1 cellular context compared by ENCODE assay signal in the genomic region with DNA sequence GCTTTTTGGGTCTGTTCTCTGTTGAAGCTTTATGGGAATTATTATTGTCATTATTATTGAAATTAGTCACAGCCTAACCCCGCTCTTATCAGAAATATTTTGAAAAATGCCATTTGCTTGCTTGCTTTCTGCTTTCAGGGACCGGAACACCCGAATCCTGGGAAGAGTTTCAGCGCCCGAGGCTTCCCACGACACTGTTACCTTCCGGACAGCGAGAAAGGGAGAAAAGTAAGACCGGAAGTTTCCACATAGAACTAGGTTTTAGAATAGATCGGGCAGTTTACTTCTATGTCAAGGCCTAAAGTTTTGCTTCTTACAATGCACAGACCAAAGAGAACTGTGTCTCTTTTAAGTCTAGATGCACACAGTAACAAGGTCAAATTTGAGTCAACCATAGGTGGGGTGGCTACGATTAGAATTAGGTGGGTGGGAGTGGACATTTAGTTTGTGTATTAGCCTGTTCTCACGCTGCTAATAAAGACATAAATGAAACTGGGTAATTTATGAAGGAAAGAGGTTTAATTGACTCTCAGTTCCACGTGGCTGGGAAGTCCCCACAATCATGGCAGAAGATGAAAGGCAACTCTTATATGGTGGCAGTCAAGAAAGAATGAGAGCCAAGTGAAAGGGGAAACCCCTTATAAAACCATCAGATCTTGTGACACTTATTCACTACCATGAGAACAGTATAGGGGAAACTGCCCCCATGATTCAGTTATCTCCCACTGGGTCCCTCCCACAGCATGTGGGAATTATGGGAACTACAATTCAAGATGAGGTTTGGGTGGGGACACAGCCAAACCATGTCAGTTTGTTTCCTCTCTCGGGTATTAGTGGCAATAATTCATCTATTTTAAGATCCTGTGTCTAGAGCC.
TF ChIP-seq lines count a peak whose summit lies in the region.

No MANE protein-coding gene starts in this region.

TF ChIP-seq in GM12878, 131 proteins besides CTCF, POLR2A, EP300 and RAD21 (continued from another document and continues in another):
- TF ChIP-seq, protein P1, sequence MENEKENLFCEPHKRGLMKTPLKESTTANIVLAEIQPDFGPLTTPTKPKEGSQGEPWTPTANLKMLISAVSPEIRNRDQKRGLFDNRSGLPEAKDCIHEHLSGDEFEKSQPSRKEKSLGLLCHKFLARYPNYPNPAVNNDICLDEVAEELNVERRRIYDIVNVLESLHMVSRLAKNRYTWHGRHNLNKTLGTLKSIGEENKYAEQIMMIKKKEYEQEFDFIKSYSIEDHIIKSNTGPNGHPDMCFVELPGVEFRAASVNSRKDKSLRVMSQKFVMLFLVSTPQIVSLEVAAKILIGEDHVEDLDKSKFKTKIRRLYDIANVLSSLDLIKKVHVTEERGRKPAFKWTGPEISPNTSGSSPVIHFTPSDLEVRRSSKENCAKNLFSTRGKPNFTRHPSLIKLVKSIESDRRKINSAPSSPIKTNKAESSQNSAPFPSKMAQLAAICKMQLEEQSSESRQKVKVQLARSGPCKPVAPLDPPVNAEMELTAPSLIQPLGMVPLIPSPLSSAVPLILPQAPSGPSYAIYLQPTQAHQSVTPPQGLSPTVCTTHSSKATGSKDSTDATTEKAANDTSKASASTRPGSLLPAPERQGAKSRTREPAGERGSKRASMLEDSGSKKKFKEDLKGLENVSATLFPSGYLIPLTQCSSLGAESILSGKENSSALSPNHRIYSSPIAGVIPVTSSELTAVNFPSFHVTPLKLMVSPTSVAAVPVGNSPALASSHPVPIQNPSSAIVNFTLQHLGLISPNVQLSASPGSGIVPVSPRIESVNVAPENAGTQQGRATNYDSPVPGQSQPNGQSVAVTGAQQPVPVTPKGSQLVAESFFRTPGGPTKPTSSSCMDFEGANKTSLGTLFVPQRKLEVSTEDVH (IDR thresholded peaks at IDR 0.05; ENCODE audit: low read depth, partially characterized antibody), result no peak
- no peak for TF ChIP-seq SREBF1 (IDR thresholded peaks at IDR 0.05; ENCODE audit: low read length)
- TF ChIP-seq BHLHE40 (IDR thresholded peaks at IDR 0.05; ENCODE audit: borderline replicate concordance in 1 of 2, low read depth in 2 of 2, low read length in 1 of 2), result peak; percentile 60 to 75; a peak in 2 of 4 replicates
- TF ChIP-seq WRNIP1 (IDR thresholded peaks at IDR 0.05; ENCODE audit: borderline replicate concordance, low read depth, low read length), result no peak
- TF ChIP-seq, protein P2, sequence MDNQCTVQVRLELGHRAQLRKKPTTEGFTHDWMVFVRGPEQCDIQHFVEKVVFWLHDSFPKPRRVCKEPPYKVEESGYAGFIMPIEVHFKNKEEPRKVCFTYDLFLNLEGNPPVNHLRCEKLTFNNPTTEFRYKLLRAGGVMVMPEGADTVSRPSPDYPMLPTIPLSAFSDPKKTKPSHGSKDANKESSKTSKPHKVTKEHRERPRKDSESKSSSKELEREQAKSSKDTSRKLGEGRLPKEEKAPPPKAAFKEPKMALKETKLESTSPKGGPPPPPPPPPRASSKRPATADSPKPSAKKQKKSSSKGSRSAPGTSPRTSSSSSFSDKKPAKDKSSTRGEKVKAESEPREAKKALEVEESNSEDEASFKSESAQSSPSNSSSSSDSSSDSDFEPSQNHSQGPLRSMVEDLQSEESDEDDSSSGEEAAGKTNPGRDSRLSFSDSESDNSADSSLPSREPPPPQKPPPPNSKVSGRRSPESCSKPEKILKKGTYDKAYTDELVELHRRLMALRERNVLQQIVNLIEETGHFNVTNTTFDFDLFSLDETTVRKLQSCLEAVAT (IDR thresholded peaks at IDR 0.05), result peak; percentile 10; the same call in 1 of the 2 replicates
- TF ChIP-seq MTA2 (IDR thresholded peaks at IDR 0.05; ENCODE audit: low read depth), result peak; percentile 99
- TF ChIP-seq POLR2AphosphoS5 (IDR thresholded peaks at IDR 0.05; ENCODE audit: low read length), result peak; percentile 72; the same call in 1 of the 2 replicates
- TF ChIP-seq EGR1 (IDR thresholded peaks at IDR 0.05; ENCODE audit: borderline replicate concordance in 1 of 2, low read depth in 2 of 2, low read length in 2 of 2), result no peak
- TF ChIP-seq BMI1 (IDR thresholded peaks at IDR 0.05; ENCODE audit: borderline replicate concordance), result peak; percentile 80; the same call in 1 of the 2 replicates
- peak; percentile 77 for TF ChIP-seq BACH1 (IDR thresholded peaks at IDR 0.05; ENCODE audit: borderline replicate concordance)
- TF ChIP-seq RB1 (IDR thresholded peaks at IDR 0.05; ENCODE audit: borderline replicate concordance), result peak; percentile 80; the same call in 1 of the 2 replicates
- TF ChIP-seq, protein P3, sequence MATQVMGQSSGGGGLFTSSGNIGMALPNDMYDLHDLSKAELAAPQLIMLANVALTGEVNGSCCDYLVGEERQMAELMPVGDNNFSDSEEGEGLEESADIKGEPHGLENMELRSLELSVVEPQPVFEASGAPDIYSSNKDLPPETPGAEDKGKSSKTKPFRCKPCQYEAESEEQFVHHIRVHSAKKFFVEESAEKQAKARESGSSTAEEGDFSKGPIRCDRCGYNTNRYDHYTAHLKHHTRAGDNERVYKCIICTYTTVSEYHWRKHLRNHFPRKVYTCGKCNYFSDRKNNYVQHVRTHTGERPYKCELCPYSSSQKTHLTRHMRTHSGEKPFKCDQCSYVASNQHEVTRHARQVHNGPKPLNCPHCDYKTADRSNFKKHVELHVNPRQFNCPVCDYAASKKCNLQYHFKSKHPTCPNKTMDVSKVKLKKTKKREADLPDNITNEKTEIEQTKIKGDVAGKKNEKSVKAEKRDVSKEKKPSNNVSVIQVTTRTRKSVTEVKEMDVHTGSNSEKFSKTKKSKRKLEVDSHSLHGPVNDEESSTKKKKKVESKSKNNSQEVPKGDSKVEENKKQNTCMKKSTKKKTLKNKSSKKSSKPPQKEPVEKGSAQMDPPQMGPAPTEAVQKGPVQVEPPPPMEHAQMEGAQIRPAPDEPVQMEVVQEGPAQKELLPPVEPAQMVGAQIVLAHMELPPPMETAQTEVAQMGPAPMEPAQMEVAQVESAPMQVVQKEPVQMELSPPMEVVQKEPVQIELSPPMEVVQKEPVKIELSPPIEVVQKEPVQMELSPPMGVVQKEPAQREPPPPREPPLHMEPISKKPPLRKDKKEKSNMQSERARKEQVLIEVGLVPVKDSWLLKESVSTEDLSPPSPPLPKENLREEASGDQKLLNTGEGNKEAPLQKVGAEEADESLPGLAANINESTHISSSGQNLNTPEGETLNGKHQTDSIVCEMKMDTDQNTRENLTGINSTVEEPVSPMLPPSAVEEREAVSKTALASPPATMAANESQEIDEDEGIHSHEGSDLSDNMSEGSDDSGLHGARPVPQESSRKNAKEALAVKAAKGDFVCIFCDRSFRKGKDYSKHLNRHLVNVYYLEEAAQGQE (IDR thresholded peaks at IDR 0.05; ENCODE audit: low read depth, low read length), result no peak
- TF ChIP-seq ZBED1 (IDR thresholded peaks at IDR 0.05; ENCODE audit: borderline replicate concordance), result peak; percentile 45; the same call in 1 of the 2 replicates
- TF ChIP-seq CHD1 (IDR thresholded peaks at IDR 0.05; ENCODE audit: low read depth, low read length), result no peak
- TF ChIP-seq SMAD1 (IDR thresholded peaks at IDR 0.05; ENCODE audit: low read depth, partially characterized antibody), result peak; percentile 98
- TF ChIP-seq, protein P4, sequence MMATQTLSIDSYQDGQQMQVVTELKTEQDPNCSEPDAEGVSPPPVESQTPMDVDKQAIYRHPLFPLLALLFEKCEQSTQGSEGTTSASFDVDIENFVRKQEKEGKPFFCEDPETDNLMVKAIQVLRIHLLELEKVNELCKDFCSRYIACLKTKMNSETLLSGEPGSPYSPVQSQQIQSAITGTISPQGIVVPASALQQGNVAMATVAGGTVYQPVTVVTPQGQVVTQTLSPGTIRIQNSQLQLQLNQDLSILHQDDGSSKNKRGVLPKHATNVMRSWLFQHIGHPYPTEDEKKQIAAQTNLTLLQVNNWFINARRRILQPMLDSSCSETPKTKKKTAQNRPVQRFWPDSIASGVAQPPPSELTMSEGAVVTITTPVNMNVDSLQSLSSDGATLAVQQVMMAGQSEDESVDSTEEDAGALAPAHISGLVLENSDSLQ (IDR thresholded peaks at IDR 0.05), result peak; percentile 83
- TF ChIP-seq YBX1 (IDR thresholded peaks at IDR 0.05), result peak; percentile 94; the same call in 1 of the 2 replicates
- TF ChIP-seq RELA (IDR thresholded peaks at IDR 0.05; ENCODE audit: borderline replicate concordance, partially characterized antibody), result peak; percentile 98
- no peak for TF ChIP-seq MYC (IDR thresholded peaks at IDR 0.05; ENCODE audit: insufficient read depth, insufficient read length, insufficient replicate concordance, low read length, severe bottlenecking)
- TF ChIP-seq CBX3 (IDR thresholded peaks at IDR 0.05; ENCODE audit: borderline replicate concordance, low read depth), result no peak
- TF ChIP-seq, protein P5, sequence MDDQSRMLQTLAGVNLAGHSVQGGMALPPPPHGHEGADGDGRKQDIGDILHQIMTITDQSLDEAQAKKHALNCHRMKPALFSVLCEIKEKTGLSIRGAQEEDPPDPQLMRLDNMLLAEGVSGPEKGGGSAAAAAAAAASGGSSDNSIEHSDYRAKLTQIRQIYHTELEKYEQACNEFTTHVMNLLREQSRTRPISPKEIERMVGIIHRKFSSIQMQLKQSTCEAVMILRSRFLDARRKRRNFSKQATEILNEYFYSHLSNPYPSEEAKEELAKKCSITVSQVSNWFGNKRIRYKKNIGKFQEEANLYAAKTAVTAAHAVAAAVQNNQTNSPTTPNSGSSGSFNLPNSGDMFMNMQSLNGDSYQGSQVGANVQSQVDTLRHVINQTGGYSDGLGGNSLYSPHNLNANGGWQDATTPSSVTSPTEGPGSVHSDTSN (IDR thresholded peaks at IDR 0.05; ENCODE audit: insufficient replicate concordance, low read depth, low read length), result peak; percentile 32
- TF ChIP-seq TARDBP (IDR thresholded peaks at IDR 0.05; ENCODE audit: borderline replicate concordance), result 0 out of 2 replicates have a peak, but pooled peaks have one; percentile 50
- TF ChIP-seq ZNF274 (IDR thresholded peaks at IDR 0.05; ENCODE audit: insufficient read depth, insufficient read length), result no peak
- TF ChIP-seq GABPA (IDR thresholded peaks at IDR 0.05; ENCODE audit: low read depth), result peak; percentile 54; the same call in 1 of the 2 replicates
- TF ChIP-seq SUZ12 (IDR thresholded peaks at IDR 0.05; ENCODE audit: unreplicated experiment), result no peak
- TF ChIP-seq SMARCA5 (IDR thresholded peaks at IDR 0.05), result no peak
- peak; percentile 91 for TF ChIP-seq EED (IDR thresholded peaks at IDR 0.05; ENCODE audit: low read depth)
- TF ChIP-seq FOXM1 (IDR thresholded peaks at IDR 0.05; ENCODE audit: low read depth, low read length), result peak; percentile 94
- TF ChIP-seq FOXK2 (IDR thresholded peaks at IDR 0.05), result no peak
- no peak for TF ChIP-seq SREBF2 (IDR thresholded peaks at IDR 0.05; ENCODE audit: low read length)
- peak; percentile 52; the same call in 1 of the 2 replicates for TF ChIP-seq CREM (IDR thresholded peaks at IDR 0.05; ENCODE audit: low read depth)
- no peak for TF ChIP-seq SIX5 (IDR thresholded peaks at IDR 0.05; ENCODE audit: low read depth, low read length, severe bottlenecking)
- TF ChIP-seq PAX8 (IDR thresholded peaks at IDR 0.05), result no peak
- TF ChIP-seq SMAD5 (IDR thresholded peaks at IDR 0.05; ENCODE audit: low read depth), result no peak
- no peak; the same call in 1 of the 2 replicates for TF ChIP-seq ESRRA (IDR thresholded peaks at IDR 0.05; ENCODE audit: low read length)
- TF ChIP-seq MXI1 (IDR thresholded peaks at IDR 0.05; ENCODE audit: low read depth, low read length), result peak; percentile 47; the same call in 1 of the 2 replicates
- TF ChIP-seq, protein P6, sequence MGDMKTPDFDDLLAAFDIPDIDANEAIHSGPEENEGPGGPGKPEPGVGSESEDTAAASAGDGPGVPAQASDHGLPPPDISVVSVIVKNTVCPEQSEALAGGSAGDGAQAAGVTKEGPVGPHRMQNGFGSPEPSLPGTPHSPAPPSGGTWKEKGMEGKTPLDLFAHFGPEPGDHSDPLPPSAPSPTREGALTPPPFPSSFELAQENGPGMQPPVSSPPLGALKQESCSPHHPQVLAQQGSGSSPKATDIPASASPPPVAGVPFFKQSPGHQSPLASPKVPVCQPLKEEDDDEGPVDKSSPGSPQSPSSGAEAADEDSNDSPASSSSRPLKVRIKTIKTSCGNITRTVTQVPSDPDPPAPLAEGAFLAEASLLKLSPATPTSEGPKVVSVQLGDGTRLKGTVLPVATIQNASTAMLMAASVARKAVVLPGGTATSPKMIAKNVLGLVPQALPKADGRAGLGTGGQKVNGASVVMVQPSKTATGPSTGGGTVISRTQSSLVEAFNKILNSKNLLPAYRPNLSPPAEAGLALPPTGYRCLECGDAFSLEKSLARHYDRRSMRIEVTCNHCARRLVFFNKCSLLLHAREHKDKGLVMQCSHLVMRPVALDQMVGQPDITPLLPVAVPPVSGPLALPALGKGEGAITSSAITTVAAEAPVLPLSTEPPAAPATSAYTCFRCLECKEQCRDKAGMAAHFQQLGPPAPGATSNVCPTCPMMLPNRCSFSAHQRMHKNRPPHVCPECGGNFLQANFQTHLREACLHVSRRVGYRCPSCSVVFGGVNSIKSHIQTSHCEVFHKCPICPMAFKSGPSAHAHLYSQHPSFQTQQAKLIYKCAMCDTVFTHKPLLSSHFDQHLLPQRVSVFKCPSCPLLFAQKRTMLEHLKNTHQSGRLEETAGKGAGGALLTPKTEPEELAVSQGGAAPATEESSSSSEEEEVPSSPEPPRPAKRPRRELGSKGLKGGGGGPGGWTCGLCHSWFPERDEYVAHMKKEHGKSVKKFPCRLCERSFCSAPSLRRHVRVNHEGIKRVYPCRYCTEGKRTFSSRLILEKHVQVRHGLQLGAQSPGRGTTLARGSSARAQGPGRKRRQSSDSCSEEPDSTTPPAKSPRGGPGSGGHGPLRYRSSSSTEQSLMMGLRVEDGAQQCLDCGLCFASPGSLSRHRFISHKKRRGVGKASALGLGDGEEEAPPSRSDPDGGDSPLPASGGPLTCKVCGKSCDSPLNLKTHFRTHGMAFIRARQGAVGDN (IDR thresholded peaks at IDR 0.05), result peak; percentile 96
- no peak for TF ChIP-seq RCOR1 (conservative IDR thresholded peaks at IDR 0.05; ENCODE audit: low read depth, low read length)
- TF ChIP-seq, protein P7, sequence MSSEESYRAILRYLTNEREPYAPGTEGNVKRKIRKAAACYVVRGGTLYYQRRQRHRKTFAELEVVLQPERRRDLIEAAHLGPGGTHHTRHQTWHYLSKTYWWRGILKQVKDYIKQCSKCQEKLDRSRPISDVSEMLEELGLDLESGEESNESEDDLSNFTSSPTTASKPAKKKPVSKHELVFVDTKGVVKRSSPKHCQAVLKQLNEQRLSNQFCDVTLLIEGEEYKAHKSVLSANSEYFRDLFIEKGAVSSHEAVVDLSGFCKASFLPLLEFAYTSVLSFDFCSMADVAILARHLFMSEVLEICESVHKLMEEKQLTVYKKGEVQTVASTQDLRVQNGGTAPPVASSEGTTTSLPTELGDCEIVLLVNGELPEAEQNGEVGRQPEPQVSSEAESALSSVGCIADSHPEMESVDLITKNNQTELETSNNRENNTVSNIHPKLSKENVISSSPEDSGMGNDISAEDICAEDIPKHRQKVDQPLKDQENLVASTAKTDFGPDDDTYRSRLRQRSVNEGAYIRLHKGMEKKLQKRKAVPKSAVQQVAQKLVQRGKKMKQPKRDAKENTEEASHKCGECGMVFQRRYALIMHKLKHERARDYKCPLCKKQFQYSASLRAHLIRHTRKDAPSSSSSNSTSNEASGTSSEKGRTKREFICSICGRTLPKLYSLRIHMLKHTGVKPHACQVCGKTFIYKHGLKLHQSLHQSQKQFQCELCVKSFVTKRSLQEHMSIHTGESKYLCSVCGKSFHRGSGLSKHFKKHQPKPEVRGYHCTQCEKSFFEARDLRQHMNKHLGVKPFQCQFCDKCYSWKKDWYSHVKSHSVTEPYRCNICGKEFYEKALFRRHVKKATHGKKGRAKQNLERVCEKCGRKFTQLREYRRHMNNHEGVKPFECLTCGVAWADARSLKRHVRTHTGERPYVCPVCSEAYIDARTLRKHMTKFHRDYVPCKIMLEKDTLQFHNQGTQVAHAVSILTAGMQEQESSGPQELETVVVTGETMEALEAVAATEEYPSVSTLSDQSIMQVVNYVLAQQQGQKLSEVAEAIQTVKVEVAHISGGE (CRISPR knock-in tag; IDR thresholded peaks at IDR 0.05), result no peak
